Comparison of ENCODE assay signal across 21 cellular contexts in the genomic region with DNA sequence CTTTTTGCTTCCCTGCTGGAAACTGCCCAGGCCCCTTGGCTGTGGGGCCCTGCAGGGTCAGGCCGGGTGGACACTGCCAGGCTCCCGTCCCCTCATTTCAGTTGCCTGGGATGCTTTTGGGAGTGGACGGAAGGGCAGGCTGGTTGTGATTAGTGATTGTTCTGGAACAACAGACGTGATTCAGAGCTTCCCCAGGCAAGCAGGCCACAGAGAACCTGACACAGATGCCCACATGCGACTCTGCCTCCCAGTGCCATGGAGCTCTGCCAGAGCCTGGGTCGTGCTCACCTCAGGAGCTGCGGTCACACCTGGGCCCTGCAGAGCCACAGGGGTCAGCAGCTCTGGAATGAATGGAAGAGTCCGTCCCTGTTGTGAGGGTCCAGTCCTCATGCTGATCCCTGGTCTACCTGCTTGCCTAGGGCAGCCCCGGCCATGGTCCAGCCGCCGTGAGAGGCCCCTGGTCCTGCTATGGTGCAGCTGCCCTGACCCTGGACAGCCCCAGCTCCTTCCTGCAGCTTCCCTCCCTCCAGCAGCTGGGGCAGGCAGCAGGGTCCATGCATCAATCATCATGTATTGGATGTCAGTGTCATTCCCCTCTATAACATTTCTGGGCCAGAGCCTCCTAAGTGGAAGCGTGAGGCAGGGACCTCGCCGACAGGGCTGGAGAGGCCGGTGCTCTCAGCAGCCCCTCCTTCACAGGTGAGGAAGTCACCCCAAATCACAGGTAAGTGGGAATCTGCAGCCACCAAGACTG.
DNase-seq lines count a peak whose midpoint lies in the region; ATAC-seq and TF ChIP-seq lines count a peak whose summit lies in the region.
"Had no signal": no experiment of that assay in that cellular context is flagged by ENCODE, and none has a peak within 500 bp of the region (broad histone marks: within the 10 kb centered on the region; RNA-seq: fewer than 3 reads in every experiment).

No MANE protein-coding gene starts in this region.

- peaks cover 0 to 11% (median 5%) of the 10 kb centered on the region in 6 donors for H3K4me1 ChIP-seq in spleen
- H3K4me1 ChIP-seq: Caco-2, SJSA1 had no signal

- no peak for TF ChIP-seq CTCF in glutamatergic neuron (IDR thresholded peaks at IDR 0.05; ENCODE audit: partially characterized antibody, unreplicated experiment)
- TF ChIP-seq CTCF in spleen (IDR thresholded peaks at IDR 0.05 in 8 of 11, conservative IDR thresholded peaks at IDR 0.05 in 3 of 11) = no peak

- H3K36me3 Mint-ChIP-seq in glutamatergic neuron (ENCODE audit: unreplicated experiment) = no peaks in the 10 kb centered on the region
- H3K36me3 Mint-ChIP-seq: CD8-positive, alpha-beta T cell had no signal

- H3K4me3 ChIP-seq in spleen = no peak overlapping the region
- H3K4me3 ChIP-seq: GM12878, SJSA1 had no signal

- peak overlapping the region; percentile 71 for H3K27ac Mint-ChIP-seq in glutamatergic neuron (ENCODE audit: unreplicated experiment)
- H3K27ac Mint-ChIP-seq: CD8-positive, alpha-beta T cell had no signal

- ATAC-seq in GM21526 (IDR thresholded peaks at IDR 0.05; ENCODE audit: low FRiP score, unreplicated experiment) = no peak
- ATAC-seq: CD8-positive, alpha-beta T cell; GM12878; HCT116; PC-3; Right ventricle myocardium inferior had no signal

- no peaks in the 10 kb centered on the region for H3K9me3 Mint-ChIP-seq in glutamatergic neuron (ENCODE audit: unreplicated experiment)
- H3K9me3 Mint-ChIP-seq: CD8-positive, alpha-beta T cell had no signal

- DNase-seq in NCI-H345 treated with DMSO at 0.1 percent for 48 hours (lab: John Stamatoyannopoulos, UW; ENCODE audit: unreplicated experiment) (peak; percentile 43), NCI-H345 (lab: John Stamatoyannopoulos, UW) (no peak), SK-N-DZ (ENCODE audit: low spot score) (peak; percentile 11), glutamatergic neuron (no peak), spleen (peak; percentile 67), glomerular visceral epithelial cell (ENCODE audit: extremely low spot score) (no peak)
- DNase-seq: Caco-2; CD8-positive, alpha-beta T cell; GDM1; Karpas-422; NCI-H1436 treated with DMSO at 0.1 percent for 48 hours; NCI-H2029; NCI-H748 treated with DMSO at 0.1 percent for 48 hours; NK-92 treated with Interleukin-12 subunit alpha and Interleukin-12 subunit beta, amount 100 ng/mL, for 24 hours; PC-3 had no signal

- no peaks in the 10 kb centered on the region for H3K36me3 ChIP-seq in spleen
- H3K36me3 ChIP-seq: SJSA1 had no signal

- intact Hi-C loops in spleen (cut with DNase I; ENCODE audit: low total_unique reads) = no loop called here

- 71 to 89% (median 83%) methylated on average over 8 to 15 of the region's 15 CpGs for WGBS in spleen, 5 donors

- peaks cover 4% of the 10 kb centered on the region for H3K27me3 Mint-ChIP-seq in glutamatergic neuron (ENCODE audit: unreplicated experiment)

- H3K4me1 Mint-ChIP-seq in glutamatergic neuron (ENCODE audit: low read depth, unreplicated experiment) = peaks cover 20% of the 10 kb centered on the region

- no peak overlapping the region for H3K27ac ChIP-seq in spleen
- H3K27ac ChIP-seq: C4-2B, SJSA1 had no signal

- no peak for TF ChIP-seq POLR2A in spleen (IDR thresholded peaks at IDR 0.05)

- H3K4me3 Mint-ChIP-seq in glutamatergic neuron (ENCODE audit: unreplicated experiment) = no peak overlapping the region
- H3K4me3 Mint-ChIP-seq: CD8-positive, alpha-beta T cell had no signal

- peaks cover 0 to 9% (median 0%) of the 10 kb centered on the region in 7 donors for H3K27me3 ChIP-seq in spleen (replicated peaks in 1 of 7)
- H3K27me3 ChIP-seq: SJSA1 had no signal

- no peaks in the 10 kb centered on the region for H3K9me3 ChIP-seq in spleen
- H3K9me3 ChIP-seq: Caco-2 had no signal

Comparison
In these comparisons a context has a peak if more than half of its experiments do, and no peak if none do; other contexts are left out.
1. DNase-seq: peak in NCI-H345 treated with DMSO at 0.1 percent for 48 hours (single experiment), SK-N-DZ (single experiment) and spleen (single experiment); none in NCI-H345 (single experiment), glutamatergic neuron (single experiment) and glomerular visceral epithelial cell (single experiment).